Comparison of ENCODE assay signal across 16 cellular contexts in genomic region chr2:8451273-8451672, GRCh38.
DNase-seq lines count a peak whose midpoint lies in the region; ATAC-seq and TF ChIP-seq lines count a peak whose summit lies in the region.
"Had no signal": no experiment of that assay in that cellular context is flagged by ENCODE, and none has a peak within 500 bp of the region (broad histone marks: within the 10 kb centered on the region; RNA-seq: fewer than 3 reads in every experiment).

No MANE protein-coding gene starts in this region.

- intact Hi-C loops in adrenal gland (cut with DNase I) = no loop called here

- H3K9me3 ChIP-seq in adrenal gland (replicated peaks in 1 of 3) = no peaks in the 10 kb centered on the region
- H3K9me3 ChIP-seq in mesenchymal stem cell (ENCODE audit: control insufficient read depth, low read length) = no peaks in the 10 kb centered on the region

- H2BK12ac ChIP-seq in mesenchymal stem cell (ENCODE audit: low read length in 2 of 2) = no peak overlapping the region

- no peak overlapping the region for H3K14ac ChIP-seq in mesenchymal stem cell (ENCODE audit: low read length in 2 of 2)

- no peak for DNase-seq in activated naive CD4-positive, alpha-beta T cell (lab: John Stamatoyannopoulos, UW)
- DNase-seq in SK-MEL-5 (ENCODE audit: low read depth, low spot score) (peak; percentile 36), adrenal gland (peak; percentile 11 to 57 (median 51)), mesenchymal stem cell (peak; percentile 5), glutamatergic neuron (no peak), HUDEP-2 (lab: John Stamatoyannopoulos, UW; ENCODE audit: unreplicated experiment in 76 of 76) (no peak)
- DNase-seq: ACHN; C1 segment of cervical spinal cord; Calu3; CD4-positive, alpha-beta T cell; DMS 273 treated with DMSO at 0.1 percent for 48 hours; H7 had no signal

- H3K4me1 ChIP-seq in adrenal gland (replicated peaks in 1 of 2) (peaks cover 0 to 16% of the 10 kb centered on the region in 2 donors), mesenchymal stem cell (ENCODE audit: control insufficient read depth, insufficient read depth, low read depth, low read length) (peaks cover 11% of the 10 kb centered on the region)

- no peak overlapping the region for H4K91ac ChIP-seq in mesenchymal stem cell (ENCODE audit: low read length)

- H3K23ac ChIP-seq in mesenchymal stem cell (ENCODE audit: low read length in 2 of 2) = no peak overlapping the region

- H3K4me1 Mint-ChIP-seq in activated naive CD4-positive, alpha-beta T cell treated with anti-CD3 and anti-CD28 coated beads, Interleukin-2, amount 50 U/mL, for 24 hours = peaks cover 12% of the 10 kb centered on the region
- no peaks in the 10 kb centered on the region for H3K4me1 Mint-ChIP-seq in glutamatergic neuron (ENCODE audit: low read depth, unreplicated experiment)
- H3K4me1 Mint-ChIP-seq: GM23338 had no signal

- no peak overlapping the region for H3K4me3 Mint-ChIP-seq in activated naive CD4-positive, alpha-beta T cell treated with anti-CD3 and anti-CD28 coated beads, Interleukin-2, amount 50 U/mL, for 24 hours
- H3K4me3 Mint-ChIP-seq in glutamatergic neuron (ENCODE audit: unreplicated experiment) = no peak overlapping the region
- H3K4me3 Mint-ChIP-seq: B cell; CD4-positive, alpha-beta T cell; GM23338 had no signal

- 48 to 61% (median 56%) methylated on average over 5 of the region's 5 CpGs for WGBS in adrenal gland, 4 donors
- WGBS in mesenchymal stem cell = 83% methylated on average over 5 of the region's 5 CpGs

- TF ChIP-seq POLR2A in adrenal gland (IDR thresholded peaks at IDR 0.05) = no peak

- H3K27ac ChIP-seq in adrenal gland = peak overlapping the region in 1 of 5 donors; percentile 62
- H3K27ac ChIP-seq in mesenchymal stem cell (ENCODE audit: low read length, poor library complexity, severe bottlenecking) = no peak overlapping the region

- in situ Hi-C loops in SK-MEL-5 (cut with HindIII; ENCODE audit: low pct_unique_long_range_greater_than_20kb, low sequenced_read_pairs) = no loop called here

- no peak overlapping the region for H3K4me3 ChIP-seq in adrenal gland
- H3K4me3 ChIP-seq in mesenchymal stem cell (ENCODE audit: insufficient read depth in 1 of 2, low read depth in 1 of 2, low read length in 2 of 2) = no peak overlapping the region
- H3K4me3 ChIP-seq: GM23338 had no signal

- no peaks in the 10 kb centered on the region for H3K27me3 Mint-ChIP-seq in activated naive CD4-positive, alpha-beta T cell treated with anti-CD3 and anti-CD28 coated beads, Interleukin-2, amount 50 U/mL, for 24 hours
- H3K27me3 Mint-ChIP-seq in glutamatergic neuron (ENCODE audit: unreplicated experiment) = peaks cover 2% of the 10 kb centered on the region
- H3K27me3 Mint-ChIP-seq: CD4-positive, alpha-beta T cell had no signal

- H2AFZ ChIP-seq in mesenchymal stem cell (ENCODE audit: low read depth, low read length) = no peak overlapping the region
- H2AFZ ChIP-seq: GM23338 had no signal

- peak overlapping the region; percentile 10 for H3K27ac Mint-ChIP-seq in activated naive CD4-positive, alpha-beta T cell treated with anti-CD3 and anti-CD28 coated beads, Interleukin-2, amount 50 U/mL, for 24 hours
- H3K27ac Mint-ChIP-seq in glutamatergic neuron (ENCODE audit: unreplicated experiment) = no peak overlapping the region
- H3K27ac Mint-ChIP-seq: B cell; CD4-positive, alpha-beta T cell; GM23338 had no signal

- H3K4ac ChIP-seq in mesenchymal stem cell (ENCODE audit: low read depth in 1 of 2, low read length in 2 of 2) = no peak overlapping the region

- no peaks in the 10 kb centered on the region for H3K9me3 Mint-ChIP-seq in activated naive CD4-positive, alpha-beta T cell treated with anti-CD3 and anti-CD28 coated beads, Interleukin-2, amount 50 U/mL, for 24 hours
- H3K9me3 Mint-ChIP-seq in glutamatergic neuron (ENCODE audit: unreplicated experiment) = peaks cover 2% of the 10 kb centered on the region
- H3K9me3 Mint-ChIP-seq: CD4-positive, alpha-beta T cell had no signal

- H3K79me1 ChIP-seq in mesenchymal stem cell (replicated peaks; ENCODE audit: low read length, poor library complexity, severe bottlenecking) = no peaks in the 10 kb centered on the region

- H3K27me3 ChIP-seq in adrenal gland (no peaks in the 10 kb centered on the region), mesenchymal stem cell (ENCODE audit: control insufficient read depth in 1 of 2, insufficient read depth in 1 of 2, low read length in 2 of 2) (peaks cover 0 to 5% of the 10 kb centered on the region in 2 experiments)

- H4K8ac ChIP-seq in mesenchymal stem cell (ENCODE audit: low read length) = no peak overlapping the region

- ATAC-seq in GM19395 (IDR thresholded peaks at IDR 0.05; ENCODE audit: unreplicated experiment) = no peak
- ATAC-seq: GM23338 had no signal

- no peak overlapping the region for H2AK5ac ChIP-seq in mesenchymal stem cell (ENCODE audit: low read length, severe bottlenecking)

- no peak overlapping the region for H3K4me2 ChIP-seq in mesenchymal stem cell (ENCODE audit: low read length, poor library complexity, severe bottlenecking)
- H3K4me2 ChIP-seq: GM23338 had no signal

- H3K9ac ChIP-seq in mesenchymal stem cell (ENCODE audit: low read length) = no peak overlapping the region

- no peak overlapping the region for H2BK15ac ChIP-seq in mesenchymal stem cell (ENCODE audit: low read depth, poor library complexity, severe bottlenecking)

- no peak overlapping the region for H2BK5ac ChIP-seq in mesenchymal stem cell (ENCODE audit: low read depth, low read length, poor library complexity, severe bottlenecking)

- no peaks in the 10 kb centered on the region for H3K36me3 Mint-ChIP-seq in activated naive CD4-positive, alpha-beta T cell treated with anti-CD3 and anti-CD28 coated beads, Interleukin-2, amount 50 U/mL, for 24 hours
- peaks cover 5% of the 10 kb centered on the region for H3K36me3 Mint-ChIP-seq in glutamatergic neuron (ENCODE audit: unreplicated experiment)

- H3K36me3 ChIP-seq in adrenal gland (replicated peaks in 1 of 2) (no peaks in the 10 kb centered on the region), mesenchymal stem cell (ENCODE audit: control insufficient read depth in 1 of 2, insufficient read depth in 2 of 2, low read depth in 1 of 2, low read length in 2 of 2) (no peaks in the 10 kb centered on the region)

- no peak overlapping the region for H2BK120ac ChIP-seq in mesenchymal stem cell (ENCODE audit: low read depth, low read length)

- no peak for TF ChIP-seq CTCF in adrenal gland (IDR thresholded peaks at IDR 0.05)
- no peak for TF ChIP-seq CTCF in glutamatergic neuron (IDR thresholded peaks at IDR 0.05; ENCODE audit: partially characterized antibody, unreplicated experiment)

- no peak overlapping the region for H3K18ac ChIP-seq in mesenchymal stem cell (ENCODE audit: low read depth in 1 of 2, low read length in 2 of 2)

Comparison
In these comparisons a context has a peak if more than half of its experiments do, and no peak if none do; other contexts are left out.
1. DNase-seq: peak in SK-MEL-5 (single experiment), adrenal gland (7 of 7) and mesenchymal stem cell (single experiment); none in activated naive CD4-positive, alpha-beta T cell (0 of 4), glutamatergic neuron (single experiment) and HUDEP-2 (0 of 76).